In the genomic region with DNA sequence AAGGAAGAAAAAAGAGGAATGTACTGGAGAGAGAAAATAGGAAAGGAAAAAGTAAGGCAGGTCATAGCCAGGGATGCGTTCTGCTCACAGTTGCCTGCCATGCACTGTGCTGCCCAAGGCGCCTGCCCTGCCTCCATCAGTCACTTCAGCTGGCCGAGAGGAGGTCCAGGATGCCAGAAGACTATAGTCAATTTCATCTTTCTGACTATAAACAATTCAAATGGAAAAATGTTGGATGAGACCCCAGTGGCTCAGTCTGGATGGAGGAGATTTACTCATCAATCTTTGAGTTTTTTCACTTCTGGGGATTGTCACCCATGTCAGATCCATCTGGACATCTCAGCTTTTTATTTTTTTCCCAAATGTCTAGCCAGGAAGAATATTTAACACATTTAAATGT, we compare ENCODE assay signal across 1 cellular context.
A peak's percentile ranks its signal among the peaks of the same experiment; 100 is the strongest.
TF ChIP-seq lines count a peak whose summit lies in the region.

No MANE protein-coding gene starts in this region.

TF ChIP-seq in SK-N-SH, 30 proteins besides CTCF, POLR2A, EP300 and RAD21 (continued from another document):
- peak; percentile 31 for TF ChIP-seq FOSL2 (IDR thresholded peaks at IDR 0.05; ENCODE audit: borderline replicate concordance, low read depth)
- TF ChIP-seq, protein P1, sequence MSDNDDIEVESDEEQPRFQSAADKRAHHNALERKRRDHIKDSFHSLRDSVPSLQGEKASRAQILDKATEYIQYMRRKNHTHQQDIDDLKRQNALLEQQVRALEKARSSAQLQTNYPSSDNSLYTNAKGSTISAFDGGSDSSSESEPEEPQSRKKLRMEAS (IDR thresholded peaks at IDR 0.05; ENCODE audit: low read depth) = peak; percentile 13; the same call in 1 of the 2 replicates
- TF ChIP-seq GATA2 (CRISPR knock-in tag; IDR thresholded peaks at IDR 0.05) = no peak
- TF ChIP-seq TAF1 (IDR thresholded peaks at IDR 0.05; ENCODE audit: borderline replicate concordance, low read depth, low read length) = no peak
- TF ChIP-seq FOXM1 (IDR thresholded peaks at IDR 0.05; ENCODE audit: low read depth) = peak; percentile 32; the same call in 1 of the 2 replicates
- TF ChIP-seq RXRA (IDR thresholded peaks at IDR 0.05; ENCODE audit: borderline replicate concordance, low read depth) = no peak
- no peak for TF ChIP-seq FOXJ3 (CRISPR knock-in tag; IDR thresholded peaks at IDR 0.05)
- TF ChIP-seq TEAD4 (IDR thresholded peaks at IDR 0.05; ENCODE audit: borderline replicate concordance, insufficient read depth) = no peak; the same call in 1 of the 2 replicates
- TF ChIP-seq, protein P2, sequence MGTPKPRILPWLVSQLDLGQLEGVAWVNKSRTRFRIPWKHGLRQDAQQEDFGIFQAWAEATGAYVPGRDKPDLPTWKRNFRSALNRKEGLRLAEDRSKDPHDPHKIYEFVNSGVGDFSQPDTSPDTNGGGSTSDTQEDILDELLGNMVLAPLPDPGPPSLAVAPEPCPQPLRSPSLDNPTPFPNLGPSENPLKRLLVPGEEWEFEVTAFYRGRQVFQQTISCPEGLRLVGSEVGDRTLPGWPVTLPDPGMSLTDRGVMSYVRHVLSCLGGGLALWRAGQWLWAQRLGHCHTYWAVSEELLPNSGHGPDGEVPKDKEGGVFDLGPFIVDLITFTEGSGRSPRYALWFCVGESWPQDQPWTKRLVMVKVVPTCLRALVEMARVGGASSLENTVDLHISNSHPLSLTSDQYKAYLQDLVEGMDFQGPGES (IDR thresholded peaks at IDR 0.05; ENCODE audit: low read depth, low read length) = no peak
- TF ChIP-seq RCOR1 (IDR thresholded peaks at IDR 0.05; ENCODE audit: low read length) = no peak
- TF ChIP-seq SIN3A (IDR thresholded peaks at IDR 0.05; ENCODE audit: borderline replicate concordance, low read depth, low read length) = no peak
- TF ChIP-seq, protein P3, sequence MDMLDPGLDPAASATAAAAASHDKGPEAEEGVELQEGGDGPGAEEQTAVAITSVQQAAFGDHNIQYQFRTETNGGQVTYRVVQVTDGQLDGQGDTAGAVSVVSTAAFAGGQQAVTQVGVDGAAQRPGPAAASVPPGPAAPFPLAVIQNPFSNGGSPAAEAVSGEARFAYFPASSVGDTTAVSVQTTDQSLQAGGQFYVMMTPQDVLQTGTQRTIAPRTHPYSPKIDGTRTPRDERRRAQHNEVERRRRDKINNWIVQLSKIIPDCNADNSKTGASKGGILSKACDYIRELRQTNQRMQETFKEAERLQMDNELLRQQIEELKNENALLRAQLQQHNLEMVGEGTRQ (IDR thresholded peaks at IDR 0.05; ENCODE audit: borderline replicate concordance, low read depth, low read length) = no peak
- no peak for TF ChIP-seq EZH2phosphoT487 (IDR thresholded peaks at IDR 0.05; ENCODE audit: borderline replicate concordance, low read depth)
- TF ChIP-seq POLR2AphosphoS5 (IDR thresholded peaks at IDR 0.05; ENCODE audit: low read depth, low read length) = peak; percentile 52; the same call in 1 of the 2 replicates
- TF ChIP-seq, protein P4, sequence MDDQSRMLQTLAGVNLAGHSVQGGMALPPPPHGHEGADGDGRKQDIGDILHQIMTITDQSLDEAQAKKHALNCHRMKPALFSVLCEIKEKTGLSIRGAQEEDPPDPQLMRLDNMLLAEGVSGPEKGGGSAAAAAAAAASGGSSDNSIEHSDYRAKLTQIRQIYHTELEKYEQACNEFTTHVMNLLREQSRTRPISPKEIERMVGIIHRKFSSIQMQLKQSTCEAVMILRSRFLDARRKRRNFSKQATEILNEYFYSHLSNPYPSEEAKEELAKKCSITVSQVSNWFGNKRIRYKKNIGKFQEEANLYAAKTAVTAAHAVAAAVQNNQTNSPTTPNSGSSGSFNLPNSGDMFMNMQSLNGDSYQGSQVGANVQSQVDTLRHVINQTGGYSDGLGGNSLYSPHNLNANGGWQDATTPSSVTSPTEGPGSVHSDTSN (IDR thresholded peaks at IDR 0.05) = peak; percentile 95
- TF ChIP-seq YY1 (IDR thresholded peaks at IDR 0.05; ENCODE audit: low read depth) = no peak
- TF ChIP-seq, protein P5, sequence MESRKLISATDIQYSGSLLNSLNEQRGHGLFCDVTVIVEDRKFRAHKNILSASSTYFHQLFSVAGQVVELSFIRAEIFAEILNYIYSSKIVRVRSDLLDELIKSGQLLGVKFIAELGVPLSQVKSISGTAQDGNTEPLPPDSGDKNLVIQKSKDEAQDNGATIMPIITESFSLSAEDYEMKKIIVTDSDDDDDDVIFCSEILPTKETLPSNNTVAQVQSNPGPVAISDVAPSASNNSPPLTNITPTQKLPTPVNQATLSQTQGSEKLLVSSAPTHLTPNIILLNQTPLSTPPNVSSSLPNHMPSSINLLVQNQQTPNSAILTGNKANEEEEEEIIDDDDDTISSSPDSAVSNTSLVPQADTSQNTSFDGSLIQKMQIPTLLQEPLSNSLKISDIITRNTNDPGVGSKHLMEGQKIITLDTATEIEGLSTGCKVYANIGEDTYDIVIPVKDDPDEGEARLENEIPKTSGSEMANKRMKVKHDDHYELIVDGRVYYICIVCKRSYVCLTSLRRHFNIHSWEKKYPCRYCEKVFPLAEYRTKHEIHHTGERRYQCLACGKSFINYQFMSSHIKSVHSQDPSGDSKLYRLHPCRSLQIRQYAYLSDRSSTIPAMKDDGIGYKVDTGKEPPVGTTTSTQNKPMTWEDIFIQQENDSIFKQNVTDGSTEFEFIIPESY (IDR thresholded peaks at IDR 0.05; ENCODE audit: borderline replicate concordance, low read depth) = no peak
- TF ChIP-seq, protein P6, sequence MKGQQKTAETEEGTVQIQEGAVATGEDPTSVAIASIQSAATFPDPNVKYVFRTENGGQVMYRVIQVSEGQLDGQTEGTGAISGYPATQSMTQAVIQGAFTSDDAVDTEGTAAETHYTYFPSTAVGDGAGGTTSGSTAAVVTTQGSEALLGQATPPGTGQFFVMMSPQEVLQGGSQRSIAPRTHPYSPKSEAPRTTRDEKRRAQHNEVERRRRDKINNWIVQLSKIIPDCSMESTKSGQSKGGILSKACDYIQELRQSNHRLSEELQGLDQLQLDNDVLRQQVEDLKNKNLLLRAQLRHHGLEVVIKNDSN (IDR thresholded peaks at IDR 0.05; ENCODE audit: borderline replicate concordance, low read depth) = no peak
- no peak for TF ChIP-seq RFX5 (IDR thresholded peaks at IDR 0.05; ENCODE audit: low read length)
